In genomic region chr18:30929718-30930117, GRCh38 we compare ENCODE assay signal across 14 cellular contexts.
"Had no signal": no experiment of that assay in that cellular context is flagged by ENCODE, and none has a peak within 500 bp of the region (broad histone marks: within the 10 kb centered on the region; RNA-seq: fewer than 3 reads in every experiment).

No MANE protein-coding gene starts in this region.

- H3K9me3 ChIP-seq: gastroesophageal sphincter, tibial nerve had no signal

- DNase-seq: activated CD4-positive, alpha-beta T cell treated with anti-CD3 and anti-CD28 coated beads for 1 hour; activated CD4-positive, alpha-beta T cell treated with anti-CD3 and anti-CD28 coated beads, Interleukin-2, amount 50 U/mL, for 4 hours; activated naive CD4-positive, alpha-beta T cell treated with anti-CD3 and anti-CD28 coated beads, Interleukin-2, amount 50 U/mL, for 16 hours; dorsolateral prefrontal cortex; endodermal cell; islet precursor cell; nephron progenitor cell; occipital lobe; stimulated activated CD4-positive, alpha-beta T cell treated with anti-CD3 and anti-CD28 coated beads, Interleukin-15, amount 100 ng/mL, for 24 hours; stimulated activated CD4-positive, alpha-beta T cell treated with anti-CD3 and anti-CD28 coated beads, Interleukin-4, amount 100 ng/mL, for 1 hour; stimulated activated naive CD4-positive, alpha-beta T cell had no signal

- H3K36me3 ChIP-seq: gastroesophageal sphincter, tibial nerve had no signal

- H3K27me3 ChIP-seq: dorsolateral prefrontal cortex, gastroesophageal sphincter, tibial nerve had no signal

- H3K4me1 ChIP-seq: gastroesophageal sphincter, tibial nerve had no signal

- H3K4me3 ChIP-seq: dorsolateral prefrontal cortex, gastroesophageal sphincter, lung, tibial nerve had no signal

- H3K27ac ChIP-seq: dorsolateral prefrontal cortex, gastroesophageal sphincter, tibial nerve had no signal

- ATAC-seq: gastroesophageal sphincter had no signal
